Comparison of ENCODE assay signal across 8 cellular contexts in genomic region chr4:153249199-153250154, GRCh38. TPM values are rescaled to one million over a fixed set of nuclear protein-coding genes. Genes with fewer than 3 reads are reported as not detected.
DNase-seq lines count a peak whose midpoint lies in the region; ATAC-seq and TF ChIP-seq lines count a peak whose summit lies in the region.

No MANE protein-coding gene starts in this region.

- peak overlapping the region; percentile 74 for H3K27ac Mint-ChIP-seq in activated naive CD8-positive, alpha-beta T cell treated with anti-CD3 and anti-CD28 coated beads, Interleukin-2, amount 50 U/mL, for 24 hours
- H3K27ac Mint-ChIP-seq in type B pancreatic cell: peak overlapping the region; percentile 94

- peak; percentile 97 for ATAC-seq in activated naive CD8-positive, alpha-beta T cell treated with anti-CD3 and anti-CD28 coated beads, Interleukin-2, amount 50 U/mL, for 24 hours

- H3K4me3 Mint-ChIP-seq in activated naive CD8-positive, alpha-beta T cell treated with anti-CD3 and anti-CD28 coated beads, Interleukin-2, amount 50 U/mL, for 24 hours: peak overlapping the region; percentile 80
- H3K4me3 Mint-ChIP-seq in type B pancreatic cell: peak overlapping the region; percentile 94

- DNase-seq in GM10248 (ENCODE audit: extremely low spot score) (peak; percentile 94), HEK293T (ENCODE audit: extremely low spot score) (peak; percentile 93), NAMALWA (ENCODE audit: low spot score) (peak; percentile 93), SW480 (ENCODE audit: low spot score) (peak; percentile 72), cardiac septum (ENCODE audit: low spot score) (peak; percentile 84), posterior cingulate gyrus (peak; percentile 38 to 95 (median 64)), type B pancreatic cell (ENCODE audit: extremely low spot score, unreplicated experiment) (peak; percentile 84)
- DNase-seq in activated naive CD8-positive, alpha-beta T cell treated with anti-CD3 and anti-CD28 coated beads, Interleukin-2, amount 50 U/mL, for 24 hours: peak; percentile 84

- H3K36me3 Mint-ChIP-seq in activated naive CD8-positive, alpha-beta T cell treated with anti-CD3 and anti-CD28 coated beads, Interleukin-2, amount 50 U/mL, for 24 hours (ENCODE audit: low read depth): no peaks in the 10 kb centered on the region
- peaks cover 13% of the 10 kb centered on the region for H3K36me3 Mint-ChIP-seq in type B pancreatic cell

- H3K4me1 Mint-ChIP-seq in activated naive CD8-positive, alpha-beta T cell treated with anti-CD3 and anti-CD28 coated beads, Interleukin-2, amount 50 U/mL, for 24 hours: peaks cover 15% of the 10 kb centered on the region
- H3K4me1 Mint-ChIP-seq in type B pancreatic cell (ENCODE audit: unreplicated experiment): peaks cover 48% of the 10 kb centered on the region

- H3K27me3 Mint-ChIP-seq in activated naive CD8-positive, alpha-beta T cell treated with anti-CD3 and anti-CD28 coated beads, Interleukin-2, amount 50 U/mL, for 24 hours: no peaks in the 10 kb centered on the region
- H3K27me3 Mint-ChIP-seq in type B pancreatic cell: no peaks in the 10 kb centered on the region

- intact Hi-C loops in cardiac septum (cut with DNase I) (no loop called here), posterior cingulate gyrus (cut with DNase I) (no loop called here)

- CTCF ChIA-PET in GM10248 (lab: Yijun Ruan, JAX) (interaction anchor here (1.1 to 1.4 kb wide), 3 partner anchors 33 to 51 kb away, joined by 3 to 5 read pairs (median 3); no protein-coding TSS in a partner anchor), HEK293T (lab: Yijun Ruan, JAX) (interaction anchor here (0.6 to 2.4 kb wide), 3 partner anchors 9 to 107 kb away, joined by 4 to 11 read pairs (median 5); no protein-coding TSS in a partner anchor)

- H3K9me3 Mint-ChIP-seq in activated naive CD8-positive, alpha-beta T cell treated with anti-CD3 and anti-CD28 coated beads, Interleukin-2, amount 50 U/mL, for 24 hours: no peaks in the 10 kb centered on the region
- no peaks in the 10 kb centered on the region for H3K9me3 Mint-ChIP-seq in type B pancreatic cell

- POLR2A ChIA-PET in GM10248 (lab: Yijun Ruan, JAX): no interaction called here
- POLR2A ChIA-PET in HEK293T (lab: Yijun Ruan, JAX): interaction anchor here (0.7 to 2.9 kb wide), 18 partner anchors 8 to 107 kb away, joined by 3 to 18 read pairs (median 4); partner anchors contain the start of gene TRIM2

- TF ChIP-seq CTCF in GM10248 (IDR thresholded peaks at IDR 0.05; ENCODE audit: control extremely low read depth, extremely low read depth, low read depth, missing control alignments): no peak
- TF ChIP-seq CTCF in type B pancreatic cell (conservative IDR thresholded peaks at IDR 0.05): no peak

TF ChIP-seq in HEK293T, 16 proteins besides CTCF, POLR2A, EP300 and RAD21:
- TF ChIP-seq L3MBTL2 (conservative IDR thresholded peaks at IDR 0.05) (peak; percentile 39), ZNF384 (IDR thresholded peaks at IDR 0.05) (no peak)

RNA-seq across cellular contexts. Expression of gene TRIM2, which starts 45.2 kb away (rescaled TPM):
- total RNA-seq in cardiac septum: 23.4 TPM
- total RNA-seq in type B pancreatic cell (ENCODE audit: low replicate concordance): 83.1 and 105 TPM in 2 replicates

Comparison
In these comparisons a context has a peak if more than half of its experiments do, and no peak if none do; other contexts are left out.
1. Peak in every context shown above with its lines: DNase-seq and ATAC-seq.